ENCODE assay signal across 9 cellular contexts in the genomic region with DNA sequence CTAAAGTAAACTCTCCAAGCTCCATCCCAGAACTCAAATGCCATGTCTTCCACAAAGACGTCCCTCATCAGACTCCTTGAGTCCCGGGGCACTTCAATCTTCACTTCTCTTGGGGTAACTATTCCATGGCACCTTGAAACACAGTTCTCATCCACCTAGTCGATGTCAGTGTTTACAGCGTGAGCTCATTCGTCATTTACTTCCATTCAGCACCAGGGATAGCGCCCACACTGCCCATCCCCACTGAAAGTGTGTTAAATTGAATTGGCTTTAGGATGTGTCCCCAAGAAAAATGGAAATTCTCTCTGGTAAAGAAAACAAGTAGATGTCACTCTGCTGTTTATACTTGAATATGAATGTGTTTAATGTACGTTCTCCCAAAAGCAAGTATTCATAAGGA. TPM values are rescaled to one million over a fixed set of nuclear protein-coding genes. Genes with fewer than 3 reads are reported as not detected.
DNase-seq lines count a peak whose midpoint lies in the region; ATAC-seq and TF ChIP-seq lines count a peak whose summit lies in the region.
"Had no signal": no experiment of that assay in that cellular context is flagged by ENCODE, and none has a peak within 500 bp of the region (broad histone marks: within the 10 kb centered on the region; RNA-seq: fewer than 3 reads in every experiment).

No MANE protein-coding gene starts in this region.

- H3K4me2 ChIP-seq in GM23248 (ENCODE audit: unreplicated experiment) (no peak overlapping the region), MM.1S (ENCODE audit: low read depth, low read length) (no peak overlapping the region)

- H3K4me3 ChIP-seq in GM23248 (no peak overlapping the region), MM.1S (ENCODE audit: low read length) (no peak overlapping the region), astrocyte of the spinal cord (ENCODE audit: low read depth, low read length) (no peak overlapping the region), left lung (no peak overlapping the region)

- DNase-seq in GM23248 = peak; percentile 44
- DNase-seq in MM.1S = peak; percentile 35
- peak; percentile 29 for DNase-seq in astrocyte of the spinal cord (ENCODE audit: low read depth, low spot score)
- DNase-seq in left lung = no peak
- DNase-seq in activated CD4-positive, CD25-positive, alpha-beta regulatory T cell treated with anti-CD3 and anti-CD28 coated beads, Interleukin-2, amount 50 U/mL, for 72 hours = no peak
- no peak for DNase-seq in DMS79 (lab: John Stamatoyannopoulos, UW)
- DNase-seq: activated T-cell treated with anti-CD3 and anti-CD28 coated beads for 4 hours, natural killer cell had no signal

- 11 to 19% methylated on average over 7 of the region's 7 CpGs for WGBS in GM23248 (ENCODE audit: low coverage in 1 of 2, low lambda C conversion rate in 2 of 2, missing lambda C conversion rate in 2 of 2), 2 experiments

- H3K9me2 ChIP-seq in GM23248 (ENCODE audit: insufficient read depth) (no peaks in the 10 kb centered on the region), MM.1S (replicated peaks; ENCODE audit: insufficient read depth, low read length) (no peaks in the 10 kb centered on the region)

- H2AFZ ChIP-seq in GM23248 (no peak overlapping the region), MM.1S (ENCODE audit: low read length) (no peak overlapping the region)

- no peak for TF ChIP-seq CTCF in MM.1S (IDR thresholded peaks at IDR 0.05; ENCODE audit: low read length)
- TF ChIP-seq CTCF in astrocyte of the spinal cord (IDR thresholded peaks at IDR 0.05; ENCODE audit: low read depth, low read length) = no peak
- TF ChIP-seq CTCF in left lung (IDR thresholded peaks at IDR 0.05) = no peak

- H3K9ac ChIP-seq in GM23248 (no peak overlapping the region), MM.1S (ENCODE audit: low read length) (no peak overlapping the region)

- H3F3A ChIP-seq in GM23248 (ENCODE audit: insufficient read depth) = no peaks in the 10 kb centered on the region
- H3F3A ChIP-seq in MM.1S (ENCODE audit: insufficient read depth, low read length) = no peaks in the 10 kb centered on the region

- intact Hi-C loops in left lung (cut with DNase I) = no loop called here

- no peaks in the 10 kb centered on the region for H3K9me3 ChIP-seq in GM23248 (ENCODE audit: low read depth)
- H3K9me3 ChIP-seq in MM.1S (replicated peaks; ENCODE audit: insufficient read depth, low read length) = no peaks in the 10 kb centered on the region
- no peaks in the 10 kb centered on the region for H3K9me3 ChIP-seq in left lung

- H3K27ac ChIP-seq in GM23248 (no peak overlapping the region), MM.1S (ENCODE audit: low read length) (no peak overlapping the region), left lung (no peak overlapping the region)

- H4K20me1 ChIP-seq in GM23248 (ENCODE audit: insufficient read depth) (no peaks in the 10 kb centered on the region), MM.1S (ENCODE audit: insufficient read depth, low read length) (no peaks in the 10 kb centered on the region)

- H3K4me1 ChIP-seq in GM23248 (ENCODE audit: insufficient read depth) (no peaks in the 10 kb centered on the region), MM.1S (ENCODE audit: low read length) (no peaks in the 10 kb centered on the region), left lung (no peaks in the 10 kb centered on the region)

- H3K36me3 ChIP-seq in GM23248 (ENCODE audit: low read depth) (no peaks in the 10 kb centered on the region), MM.1S (replicated peaks; ENCODE audit: insufficient read depth, low read length) (no peaks in the 10 kb centered on the region), left lung (no peaks in the 10 kb centered on the region)

- peak; percentile 39 for ATAC-seq in left lung
- no peak for ATAC-seq in GM21423 (IDR thresholded peaks at IDR 0.05; ENCODE audit: unreplicated experiment)
- ATAC-seq: natural killer cell had no signal

- H3K27me3 ChIP-seq in GM23248 (replicated peaks; ENCODE audit: insufficient read depth) = peaks cover 7% of the 10 kb centered on the region; the same call in 1 of the 2 replicates
- peaks cover 45% of the 10 kb centered on the region for H3K27me3 ChIP-seq in MM.1S (replicated peaks; ENCODE audit: insufficient read depth, low read length)
- H3K27me3 ChIP-seq in left lung = peaks cover 0 to 14% of the 10 kb centered on the region in 2 donors

- in situ Hi-C loops in GM23248 (cut with MboI) (no loop called here), astrocyte of the spinal cord (cut with HindIII; ENCODE audit: low sequenced_read_pairs) (no loop called here)

- no peaks in the 10 kb centered on the region for H3K79me2 ChIP-seq in GM23248 (ENCODE audit: insufficient read depth)
- no peaks in the 10 kb centered on the region for H3K79me2 ChIP-seq in MM.1S (ENCODE audit: low read length)

RNA-seq across cellular contexts. Expression of a gene that starts 31.3 kb away (rescaled TPM):
- total RNA-seq in GM23248 (2014; rRNA removed; shearing (Covaris generic)) = 9.9 and 11.1 TPM in 2 replicates
- polyA plus RNA-seq in GM23248 (2016; fragmentation: Nextera tagmentation; extraction: Ambion mirVana) = 5.2 and 5.7 TPM in 2 replicates
- total RNA-seq in left lung = 1 to 10 TPM; 1.8 to 3.1 TPM
- total RNA-seq: natural killer cell had no signal

RNA-seq across cellular contexts. Expression of a gene that starts 33.4 kb away (rescaled TPM):
- total RNA-seq in GM23248 (2014; rRNA removed; shearing (Covaris generic)) = 0.22 TPM in 1 of 2 replicates, not detected in the other
- polyA plus RNA-seq in GM23248 (2016; fragmentation: Nextera tagmentation; extraction: Ambion mirVana) = not detected in 2 replicates
- 1 to 10 TPM in 1 of 2 donors, under 1 TPM in 1; 0.47 to 4.5 TPM for total RNA-seq in left lung
- total RNA-seq: natural killer cell had no signal

Comparison
In these comparisons a context has a peak if more than half of its experiments do, and no peak if none do; other contexts are left out.
1. DNase-seq: peak in GM23248 (single experiment), MM.1S (single experiment) and astrocyte of the spinal cord (single experiment); none in left lung (0 of 2), activated CD4-positive, CD25-positive, alpha-beta regulatory T cell treated with anti-CD3 and anti-CD28 coated beads, Interleukin-2, amount 50 U/mL, for 72 hours (single experiment) and DMS79 (single experiment).